2 cellular contexts compared by ENCODE assay signal in the genomic region with DNA sequence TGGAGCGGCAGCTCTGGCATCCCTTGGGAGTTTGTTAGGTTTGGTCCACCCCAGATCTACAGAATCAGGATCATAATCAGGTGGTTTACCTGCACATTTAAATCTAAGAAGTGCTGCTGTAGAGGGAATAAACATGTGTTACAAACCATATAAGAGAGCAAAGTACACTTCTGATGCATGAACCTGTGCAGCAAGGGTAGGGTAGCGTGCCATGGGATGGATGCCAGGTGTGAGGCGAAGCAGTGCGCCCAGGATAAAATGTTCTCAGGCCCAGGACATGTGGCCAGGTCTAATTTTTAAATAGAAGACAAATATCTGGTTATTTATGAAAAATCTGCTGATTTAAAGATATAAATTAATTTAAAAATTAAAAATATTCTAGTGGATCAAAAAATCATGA.
TF ChIP-seq lines count a peak whose summit lies in the region.

No MANE protein-coding gene starts in this region.

TF ChIP-seq in IMR-90, 13 proteins besides CTCF, POLR2A, EP300 and RAD21:
- TF ChIP-seq MAFK (IDR thresholded peaks at IDR 0.05; ENCODE audit: low read depth, low read length): no peak
- TF ChIP-seq BHLHE40 (IDR thresholded peaks at IDR 0.05; ENCODE audit: low read depth, low read length): no peak
- no peak for TF ChIP-seq SMC3 (IDR thresholded peaks at IDR 0.05; ENCODE audit: low read depth, low read length)

TF ChIP-seq in SK-N-SH, 30 proteins besides CTCF, POLR2A, EP300 and RAD21:
- TF ChIP-seq FOXM1 (IDR thresholded peaks at IDR 0.05; ENCODE audit: low read depth) (no peak), NRF1 (IDR thresholded peaks at IDR 0.05; ENCODE audit: low read depth, low read length) (no peak), TAF1 (IDR thresholded peaks at IDR 0.05; ENCODE audit: borderline replicate concordance, low read depth, low read length) (no peak), SIN3A (IDR thresholded peaks at IDR 0.05; ENCODE audit: borderline replicate concordance, low read depth, low read length) (no peak), USF2 (IDR thresholded peaks at IDR 0.05; ENCODE audit: borderline replicate concordance, low read depth, low read length) (no peak), TCF12 (IDR thresholded peaks at IDR 0.05) (no peak), GABPA (IDR thresholded peaks at IDR 0.05; ENCODE audit: low read depth) (no peak), SMC3 (IDR thresholded peaks at IDR 0.05; ENCODE audit: low read depth, low read length) (no peak), MEF2A (IDR thresholded peaks at IDR 0.05; ENCODE audit: borderline replicate concordance, low read depth) (no peak), ZBTB33 (IDR thresholded peaks at IDR 0.05; ENCODE audit: borderline replicate concordance, low read depth) (no peak), PBX3 (IDR thresholded peaks at IDR 0.05) (no peak), RFX5 (IDR thresholded peaks at IDR 0.05; ENCODE audit: low read length) (no peak), EZH2phosphoT487 (IDR thresholded peaks at IDR 0.05; ENCODE audit: borderline replicate concordance, low read depth) (no peak), MAX (IDR thresholded peaks at IDR 0.05; ENCODE audit: low read depth) (no peak), POLR2AphosphoS5 (IDR thresholded peaks at IDR 0.05; ENCODE audit: low read depth, low read length) (no peak), RCOR1 (IDR thresholded peaks at IDR 0.05; ENCODE audit: low read length) (no peak), CHD2 (IDR thresholded peaks at IDR 0.05; ENCODE audit: low read length, partially characterized antibody) (no peak)
- TF ChIP-seq, protein P1, sequence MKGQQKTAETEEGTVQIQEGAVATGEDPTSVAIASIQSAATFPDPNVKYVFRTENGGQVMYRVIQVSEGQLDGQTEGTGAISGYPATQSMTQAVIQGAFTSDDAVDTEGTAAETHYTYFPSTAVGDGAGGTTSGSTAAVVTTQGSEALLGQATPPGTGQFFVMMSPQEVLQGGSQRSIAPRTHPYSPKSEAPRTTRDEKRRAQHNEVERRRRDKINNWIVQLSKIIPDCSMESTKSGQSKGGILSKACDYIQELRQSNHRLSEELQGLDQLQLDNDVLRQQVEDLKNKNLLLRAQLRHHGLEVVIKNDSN (IDR thresholded peaks at IDR 0.05; ENCODE audit: borderline replicate concordance, low read depth): no peak
